In the genomic region with DNA sequence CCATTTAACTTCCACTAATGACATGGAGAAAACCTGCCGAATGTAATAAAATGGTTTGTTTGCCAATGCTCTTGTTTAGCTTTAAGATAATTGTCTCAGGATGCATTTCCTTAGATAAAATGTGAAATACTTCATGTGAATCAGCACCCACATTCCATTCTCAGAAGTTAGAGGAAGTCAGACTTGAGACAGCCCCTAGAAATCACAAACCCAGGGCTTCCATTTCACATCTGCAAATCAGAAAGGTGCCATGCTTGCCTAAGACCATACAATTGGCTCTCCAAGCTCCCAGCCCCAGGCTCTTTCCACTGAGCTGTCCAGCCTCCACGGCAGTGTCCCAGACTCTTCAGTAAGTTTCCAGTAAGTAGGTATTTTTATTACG, we compare ENCODE assay signal across 13 cellular contexts. TPM values are rescaled to one million over a fixed set of nuclear protein-coding genes. Genes with fewer than 3 reads are reported as not detected.
DNase-seq lines count a peak whose midpoint lies in the region; ATAC-seq and TF ChIP-seq lines count a peak whose summit lies in the region.
"Had no signal": no experiment of that assay in that cellular context is flagged by ENCODE, and none has a peak within 500 bp of the region (broad histone marks: within the 10 kb centered on the region; RNA-seq: fewer than 3 reads in every experiment).

No MANE protein-coding gene starts in this region.

- no peaks in the 10 kb centered on the region for H3K27me3 ChIP-seq in left lung
- H3K27me3 ChIP-seq: suprapubic skin had no signal

- CTCF ChIA-PET in AG04449 (lab: Yijun Ruan, JAX): interaction anchor here (1.1 to 2.3 kb wide), 4 partner anchors 10 to 130 kb away, joined by 3 to 11 read pairs (median 3); no protein-coding TSS in a partner anchor

- no peaks in the 10 kb centered on the region for H3K9me3 ChIP-seq in left lung
- H3K9me3 ChIP-seq: suprapubic skin had no signal

- peaks cover 0 to 15% of the 10 kb centered on the region in 2 donors for H3K36me3 ChIP-seq in left lung

- DNase-seq in AG04449 (ENCODE audit: low read depth, low spot score) (peak; percentile 62), GM04503 (ENCODE audit: low read depth) (peak; percentile 63), amniotic epithelial cell (ENCODE audit: low read depth) (peak; percentile 87), left lung (no peak), NCI-H187 (lab: John Stamatoyannopoulos, UW) (no peak), 8988T (no peak), SHP77 (lab: John Stamatoyannopoulos, UW) (no peak)
- DNase-seq: caudate nucleus, hypothalamus, NCI-H2227 treated with DMSO at 0.1 percent for 48 hours had no signal

- ATAC-seq in left lung (no peak), GM21528 (IDR thresholded peaks at IDR 0.05; ENCODE audit: low FRiP score, unreplicated experiment) (no peak)

- no peak for TF ChIP-seq CTCF in AG04449 (IDR thresholded peaks at IDR 0.05; ENCODE audit: insufficient read depth, low read length, missing control alignments)
- no peak for TF ChIP-seq CTCF in left lung (IDR thresholded peaks at IDR 0.05)

- POLR2A ChIA-PET in AG04449 (lab: Yijun Ruan, JAX): interaction anchor here (1.0 kb wide), 1 partner anchor 11 kb away, joined by 3 read pairs; no protein-coding TSS in a partner anchor

- peaks cover 16 to 43% of the 10 kb centered on the region in 2 donors for H3K4me1 ChIP-seq in left lung

- H3K4me3 ChIP-seq in AG04449 (ENCODE audit: low read depth, low read length) (no peak overlapping the region), left lung (no peak overlapping the region)
- H3K4me3 ChIP-seq: SK-N-MC, suprapubic skin had no signal

- intact Hi-C loops in left lung (cut with DNase I): no loop called here

- H3K27ac ChIP-seq in left lung: peak overlapping the region; percentile 48 to 63
- H3K27ac ChIP-seq: SK-N-MC, suprapubic skin had no signal

RNA-seq across cellular contexts. Expression of a gene that starts 35.6 kb away (rescaled TPM):
- 10 to 100 TPM; 11.5 to 16.8 TPM for total RNA-seq in left lung

Comparison
In these comparisons a context has a peak if more than half of its experiments do, and no peak if none do; other contexts are left out.
1. DNase-seq: peak in AG04449 (single experiment), GM04503 (single experiment) and amniotic epithelial cell (single experiment); none in left lung (0 of 2), NCI-H187 (0 of 2), 8988T (single experiment) and SHP77 (0 of 2).